ENCODE assay signal across 9 cellular contexts in genomic region chr9:27535701-27536118, GRCh38. TPM values are rescaled to one million over a fixed set of nuclear protein-coding genes. Genes with fewer than 3 reads are reported as not detected.
A peak's percentile ranks its signal among the peaks of the same experiment; 100 is the strongest.
DNase-seq lines count a peak whose midpoint lies in the region; ATAC-seq and TF ChIP-seq lines count a peak whose summit lies in the region.
"Had no signal": no experiment of that assay in that cellular context is flagged by ENCODE, and none has a peak within 500 bp of the region (broad histone marks: within the 10 kb centered on the region; RNA-seq: fewer than 3 reads in every experiment).

No MANE protein-coding gene starts in this region.

- no peak overlapping the region for H3K4me3 ChIP-seq in Jurkat, Clone E6-1 (ENCODE audit: low read length)
- H3K4me3 ChIP-seq in epithelial cell of proximal tubule (ENCODE audit: low read depth, low read length): no peak overlapping the region

- ATAC-seq in left lobe of liver: no peak

- peak; percentile 18 for TF ChIP-seq CTCF in epithelial cell of proximal tubule (conservative IDR thresholded peaks at IDR 0.05; ENCODE audit: low read depth, low read length)

- peak; percentile 3 for DNase-seq in stimulated activated CD4-positive, alpha-beta T cell treated with anti-CD3 and anti-CD28 coated beads, Interleukin-1b, Interleukin-23, amount 100 ng/mL, for 48 hours
- no peak for DNase-seq in stimulated activated CD4-positive, alpha-beta T cell treated with anti-CD3 and anti-CD28 coated beads, Interleukin-4, amount 100 ng/mL, for 24 hours
- DNase-seq in Jurkat, Clone E6-1 (ENCODE audit: low read depth, low spot score): peak; percentile 50
- DNase-seq in epithelial cell of proximal tubule (ENCODE audit: low read depth) (no peak), GM19240 (ENCODE audit: insufficient read length, low spot score) (no peak), left lobe of liver (ENCODE audit: low spot score) (no peak), occipital lobe (lab: John Stamatoyannopoulos, UW) (no peak)
- no peak for DNase-seq in activated CD4-positive, CD25-positive, alpha-beta regulatory T cell (lab: John Stamatoyannopoulos, UW)

RNA-seq across cellular contexts. Expression of gene MOB3B, which starts 6.1 kb away (rescaled TPM):
- 0.17 TPM for polyA plus RNA-seq in Jurkat, Clone E6-1 (2012; ENCODE audit: insufficient read depth, insufficient read length)
- total RNA-seq in epithelial cell of proximal tubule: 2.3 and 2.9 TPM in 2 replicates
- 0.91 TPM for total RNA-seq in left lobe of liver
- total RNA-seq in occipital lobe: 6.2 TPM
- total RNA-seq: SK-MEL-5 had no signal

RNA-seq across cellular contexts. Expression of gene IFNK, which starts 11.6 kb away (rescaled TPM):
- polyA plus RNA-seq in Jurkat, Clone E6-1 (2012; ENCODE audit: insufficient read depth, insufficient read length): not detected
- total RNA-seq in epithelial cell of proximal tubule (not detected in 2 replicates), left lobe of liver (not detected), occipital lobe (not detected)
- total RNA-seq: SK-MEL-5 had no signal

RNA-seq across cellular contexts. Expression of gene C9orf72, which starts 37.6 kb away (rescaled TPM):
- polyA plus RNA-seq in Jurkat, Clone E6-1 (2012; ENCODE audit: insufficient read depth, insufficient read length): 12.0 TPM
- 5.0 and 9.4 TPM in 2 replicates for total RNA-seq in epithelial cell of proximal tubule
- total RNA-seq in left lobe of liver: 5.6 TPM
- 69.3 TPM for total RNA-seq in occipital lobe
- total RNA-seq: SK-MEL-5 had no signal

Comparison
In these comparisons a context has a peak if more than half of its experiments do, and no peak if none do; other contexts are left out.
1. DNase-seq: peak in stimulated activated CD4-positive, alpha-beta T cell treated with anti-CD3 and anti-CD28 coated beads, Interleukin-1b, Interleukin-23, amount 100 ng/mL, for 48 hours (single experiment) and Jurkat, Clone E6-1 (single experiment); none in stimulated activated CD4-positive, alpha-beta T cell treated with anti-CD3 and anti-CD28 coated beads, Interleukin-4, amount 100 ng/mL, for 24 hours (single experiment), epithelial cell of proximal tubule (single experiment), activated CD4-positive, CD25-positive, alpha-beta regulatory T cell (0 of 4), GM19240 (single experiment), left lobe of liver (single experiment) and occipital lobe (single experiment).